20 cellular contexts compared by ENCODE assay signal in genomic region chr6:159312204-159312603, GRCh38.
A peak's percentile ranks its signal among the peaks of the same experiment; 100 is the strongest.
DNase-seq lines count a peak whose midpoint lies in the region; ATAC-seq and TF ChIP-seq lines count a peak whose summit lies in the region.
"Had no signal": no experiment of that assay in that cellular context is flagged by ENCODE, and none has a peak within 500 bp of the region (broad histone marks: within the 10 kb centered on the region; RNA-seq: fewer than 3 reads in every experiment).

No MANE protein-coding gene starts in this region.

- H3K9ac ChIP-seq in adipocyte (ENCODE audit: low read length) (no peak overlapping the region), mammary epithelial cell (ENCODE audit: insufficient read depth, low read length) (no peak overlapping the region)
- H3K9ac ChIP-seq: KMS-11 had no signal

- peak overlapping the region in 1 of 2 donors; percentile 19 for H3K27ac ChIP-seq in uterus
- H3K27ac ChIP-seq in SJCRH30: no peak overlapping the region
- H3K27ac ChIP-seq in mammary epithelial cell (ENCODE audit: insufficient read depth, low read depth, low read length): no peak overlapping the region
- H3K27ac ChIP-seq: 22Rv1, KMS-11, PC-9, SK-N-MC had no signal

- no peak overlapping the region for H3K4me3 ChIP-seq in AG09309 (ENCODE audit: control insufficient read depth, low read depth, low read length)
- H3K4me3 ChIP-seq in adipocyte (ENCODE audit: low read length): no peak overlapping the region
- H3K4me3 ChIP-seq in fibroblast of pulmonary artery (replicated peaks; ENCODE audit: low read depth, low read length): no peak overlapping the region
- no peak overlapping the region for H3K4me3 ChIP-seq in uterus
- no peak overlapping the region for H3K4me3 ChIP-seq in SJCRH30
- H3K4me3 ChIP-seq in mammary epithelial cell (replicated peaks in 1 of 3; ENCODE audit: insufficient read depth in 1 of 3, low read depth in 2 of 3, low read length in 3 of 3): no peak overlapping the region
- H3K4me3 ChIP-seq: PC-9, SK-N-MC had no signal

- ATAC-seq in HG02588 (IDR thresholded peaks at IDR 0.05; ENCODE audit: unreplicated experiment): no peak

- CTCF ChIA-PET in mammary epithelial cell (lab: Charles Lee; ENCODE audit: low non-redundant PET): interaction anchor here (0.7 kb wide), 1 partner anchor 59 kb away, joined by 3 read pairs; no protein-coding TSS in a partner anchor

- H3K4me2 ChIP-seq in mammary epithelial cell (ENCODE audit: insufficient read depth, low read depth, low read length): no peak overlapping the region
- H3K4me2 ChIP-seq: KMS-11, PC-9 had no signal

- H3K9me3 ChIP-seq in adipocyte (ENCODE audit: control insufficient read depth, low read length): no peaks in the 10 kb centered on the region
- H3K9me3 ChIP-seq in uterus: no peaks in the 10 kb centered on the region
- no peaks in the 10 kb centered on the region for H3K9me3 ChIP-seq in SJCRH30 (replicated peaks)
- H3K9me3 ChIP-seq in mammary epithelial cell (replicated peaks; ENCODE audit: insufficient read depth, low read length): no peaks in the 10 kb centered on the region

- H2AFZ ChIP-seq in mammary epithelial cell (ENCODE audit: low read depth, low read length): no peak overlapping the region
- H2AFZ ChIP-seq: PC-9 had no signal

- H3K4me1 ChIP-seq in adipocyte (ENCODE audit: control insufficient read depth, insufficient read depth, low read length): peaks cover 31% of the 10 kb centered on the region
- peaks cover 0 to 7% of the 10 kb centered on the region in 2 donors for H3K4me1 ChIP-seq in uterus
- H3K4me1 ChIP-seq in SJCRH30: no peaks in the 10 kb centered on the region
- H3K4me1 ChIP-seq in mammary epithelial cell (ENCODE audit: insufficient read depth, low read length): no peaks in the 10 kb centered on the region

- no peaks in the 10 kb centered on the region for H3K36me3 ChIP-seq in adipocyte (ENCODE audit: control insufficient read depth, insufficient read depth, low read length, severe bottlenecking)
- H3K36me3 ChIP-seq in uterus: no peaks in the 10 kb centered on the region
- H3K36me3 ChIP-seq in SJCRH30: no peaks in the 10 kb centered on the region
- no peaks in the 10 kb centered on the region for H3K36me3 ChIP-seq in mammary epithelial cell (ENCODE audit: insufficient read depth, low read length)

- no peaks in the 10 kb centered on the region for H4K20me1 ChIP-seq in mammary epithelial cell (ENCODE audit: insufficient read depth, low read length)

- in situ Hi-C loops in mammary epithelial cell (cut with MboI; ENCODE audit: low sequenced_read_pairs in 2 of 2): no loop called here

- TF ChIP-seq CTCF in AG09309 (IDR thresholded peaks at IDR 0.05; ENCODE audit: control insufficient read depth, insufficient read depth, low read depth, low read length, missing control alignments): no peak
- no peak for TF ChIP-seq CTCF in fibroblast of pulmonary artery (IDR thresholded peaks at IDR 0.05; ENCODE audit: low read length, missing control alignments)
- no peak for TF ChIP-seq CTCF in uterus (IDR thresholded peaks at IDR 0.05)
- no peak for TF ChIP-seq CTCF in mammary epithelial cell (conservative IDR thresholded peaks at IDR 0.05 in 1 of 2, IDR thresholded peaks at IDR 0.05 in 1 of 2; ENCODE audit: extremely low read depth in 1 of 2, insufficient read depth in 1 of 2, low read depth in 1 of 2, low read length in 2 of 2)

- H3K27me3 ChIP-seq in adipocyte (replicated peaks; ENCODE audit: control insufficient read depth, insufficient read depth, low read length) (no peaks in the 10 kb centered on the region), uterus (no peaks in the 10 kb centered on the region), SJCRH30 (no peaks in the 10 kb centered on the region; the same call in 1 of the 2 replicates), mammary epithelial cell (ENCODE audit: insufficient read depth, low read length) (no peaks in the 10 kb centered on the region)

- no TSS peak for BruUV-seq in mammary epithelial cell (replicated peaks; lab: Mats Ljungman, UMichigan)

- H3K79me2 ChIP-seq in mammary epithelial cell (ENCODE audit: insufficient read depth, low read length): no peaks in the 10 kb centered on the region

- intact Hi-C loops in uterus (cut with DNase I; ENCODE audit: low total_unique reads): no loop called here
- intact Hi-C loops in mammary epithelial cell (cut with micrococcal nuclease): no loop called here

- DNase-seq in AG09309 (ENCODE audit: low read depth): peak; percentile 52
- peak; percentile 36 for DNase-seq in adipocyte (ENCODE audit: low read depth)
- DNase-seq in fibroblast of pulmonary artery (ENCODE audit: low read depth): peak; percentile 1
- DNase-seq in stromal cell of bone marrow (ENCODE audit: low read depth): peak; percentile 65
- no peak for DNase-seq in uterus
- DNase-seq in SJCRH30: no peak
- DNase-seq in mammary epithelial cell: no peak
- DNase-seq: GDM1, IMR-90, NCI-H1105, NCI-H146, NCI-H2029, NCI-H2227 treated with DMSO at 0.1 percent for 48 hours, NCI-H510A, PC-9, SHP77 had no signal

- dilution Hi-C loops in mammary epithelial cell (cut with HindIII; ENCODE audit: low sequenced_read_pairs): no loop called here

- TF ChIP-seq POLR2A in uterus (IDR thresholded peaks at IDR 0.05): no peak

- 0% methylated on average over 1 of the region's 1 CpG for WGBS in mammary epithelial cell (ENCODE audit: low coverage, missing lambda C conversion rate)

Comparison
In these comparisons a context has a peak if more than half of its experiments do, and no peak if none do; other contexts are left out.
1. DNase-seq: peak in AG09309 (single experiment), adipocyte (single experiment), fibroblast of pulmonary artery (single experiment) and stromal cell of bone marrow (single experiment); none in uterus (0 of 2), SJCRH30 (0 of 2) and mammary epithelial cell (single experiment).